In the genomic region with DNA sequence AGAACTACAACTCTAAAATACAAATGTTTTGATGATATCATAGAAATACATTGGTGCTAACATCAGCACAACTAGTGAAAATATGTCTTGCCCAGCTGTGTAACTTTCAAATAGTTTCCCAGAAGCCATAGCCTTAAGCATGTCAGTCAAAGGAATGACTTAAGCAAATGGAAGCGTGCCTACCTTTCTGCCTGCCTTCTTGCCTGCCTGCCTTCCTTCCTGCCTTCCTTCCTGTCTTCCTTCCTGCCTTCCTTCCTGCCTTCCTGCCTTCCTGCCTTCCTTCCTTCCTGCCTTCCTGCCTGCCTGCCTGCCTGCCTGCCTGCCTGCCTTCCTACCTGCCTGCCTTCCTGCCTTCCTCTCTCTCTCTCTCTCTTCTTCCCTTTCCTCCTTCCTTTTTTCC, we compare ENCODE assay signal across 17 cellular contexts.
DNase-seq lines count a peak whose midpoint lies in the region; ATAC-seq and TF ChIP-seq lines count a peak whose summit lies in the region.
"Had no signal": no experiment of that assay in that cellular context is flagged by ENCODE, and none has a peak within 500 bp of the region (broad histone marks: within the 10 kb centered on the region; RNA-seq: fewer than 3 reads in every experiment).

No MANE protein-coding gene starts in this region.

- H3K4me3 ChIP-seq in esophagus squamous epithelium (no peak overlapping the region), neuronal stem cell (ENCODE audit: low read length in 2 of 2) (no peak overlapping the region), uterus (no peak overlapping the region), WERI-Rb-1 (ENCODE audit: low read depth, low read length) (no peak overlapping the region)
- H3K4me3 ChIP-seq: BLaER1 treated with 17β-estradiol and CSF1 and Interleukin-3, amounts not matched to agents 10 nM and 100 nM; GM23338 had no signal

- no peak overlapping the region for H3K4me2 ChIP-seq in neuronal stem cell (ENCODE audit: insufficient read depth, low read length, poor library complexity, severe bottlenecking)
- H3K4me2 ChIP-seq: GM23338 had no signal

- no peak for ATAC-seq in natural killer cell treated with Interleukin-12 subunit alpha and Interleukin-12 subunit beta and Interleukin-15 and Interleukin-18, amount 100 ng/mL, for 72 hours
- no peak for ATAC-seq in natural killer cell
- ATAC-seq: HepG2 had no signal

- no peak overlapping the region for H2BK120ac ChIP-seq in neuronal stem cell (ENCODE audit: low read depth, low read length)

- H3K14ac ChIP-seq in neuronal stem cell (ENCODE audit: low read length), result peak overlapping the region; percentile 59

- no peak overlapping the region for H3K23ac ChIP-seq in neuronal stem cell (ENCODE audit: low read depth, low read length, poor library complexity)

- TF ChIP-seq CTCF in natural killer cell (IDR thresholded peaks at IDR 0.05), result no peak
- no peak for TF ChIP-seq CTCF in esophagus squamous epithelium (IDR thresholded peaks at IDR 0.05)
- TF ChIP-seq CTCF in uterus (IDR thresholded peaks at IDR 0.05), result no peak
- TF ChIP-seq CTCF in WERI-Rb-1 (IDR thresholded peaks at IDR 0.05; ENCODE audit: low read depth, low read length), result no peak

- H3K36me3 ChIP-seq in esophagus squamous epithelium, result no peaks in the 10 kb centered on the region
- no peaks in the 10 kb centered on the region for H3K36me3 ChIP-seq in neuronal stem cell (replicated peaks in 1 of 2; ENCODE audit: control insufficient read depth in 2 of 2, insufficient read depth in 2 of 2, low read length in 2 of 2)
- no peaks in the 10 kb centered on the region for H3K36me3 ChIP-seq in uterus
- H3K36me3 ChIP-seq in WERI-Rb-1, result no peaks in the 10 kb centered on the region
- H3K36me3 ChIP-seq: BLaER1 treated with 17β-estradiol and CSF1 and Interleukin-3, amounts not matched to agents 10 nM and 100 nM had no signal

- H3K36me3 Mint-ChIP-seq in natural killer cell treated with Interleukin-12 subunit alpha and Interleukin-12 subunit beta and Interleukin-15 and Interleukin-18, amount 100 ng/mL, for 72 hours, result peaks cover 10% of the 10 kb centered on the region
- H3K36me3 Mint-ChIP-seq in natural killer cell, result no peaks in the 10 kb centered on the region
- H3K36me3 Mint-ChIP-seq: CD4-positive, CD25-positive, alpha-beta regulatory T cell had no signal

- H2BK5ac ChIP-seq in neuronal stem cell (ENCODE audit: low read length), result no peak overlapping the region

- H3K9me3 Mint-ChIP-seq in natural killer cell treated with Interleukin-12 subunit alpha and Interleukin-12 subunit beta and Interleukin-15 and Interleukin-18, amount 100 ng/mL, for 72 hours, result peaks cover 3% of the 10 kb centered on the region
- no peaks in the 10 kb centered on the region for H3K9me3 Mint-ChIP-seq in natural killer cell
- H3K9me3 Mint-ChIP-seq: GM23338 had no signal

- H3K4me1 ChIP-seq in esophagus squamous epithelium (peaks cover 17 to 85% (median 27%) of the 10 kb centered on the region in 3 donors), neuronal stem cell (ENCODE audit: control insufficient read depth in 2 of 2, insufficient read depth in 1 of 2, low read depth in 1 of 2, low read length in 2 of 2) (peaks cover 0 to 3% of the 10 kb centered on the region in 2 donors), uterus (peaks cover 10 to 11% of the 10 kb centered on the region in 2 donors)

- H3K18ac ChIP-seq in neuronal stem cell (ENCODE audit: low read length), result no peak overlapping the region

- no peak overlapping the region for H2BK12ac ChIP-seq in neuronal stem cell (ENCODE audit: low read length)

- 50 to 86% methylated on average over 1 of the region's 1 CpG for WGBS in esophagus squamous epithelium, 2 donors
- WGBS in neuronal stem cell (ENCODE audit: extremely low coverage in 2 of 2, insufficient read length in 2 of 2, insufficient replicate concordance in 1 of 2), 2 donors, result no CpG with 5 or more reads among the region's 1 CpG

- H3K9me3 ChIP-seq in esophagus squamous epithelium, result no peaks in the 10 kb centered on the region
- no peaks in the 10 kb centered on the region for H3K9me3 ChIP-seq in neuronal stem cell (replicated peaks in 1 of 2; ENCODE audit: control insufficient read depth in 2 of 2, insufficient read depth in 1 of 2, low read depth in 1 of 2, low read length in 2 of 2)
- no peaks in the 10 kb centered on the region for H3K9me3 ChIP-seq in uterus
- no peaks in the 10 kb centered on the region for H3K9me3 ChIP-seq in WERI-Rb-1 (ENCODE audit: severe bottlenecking)
- H3K9me3 ChIP-seq: BLaER1 treated with 17β-estradiol and CSF1 and Interleukin-3, amounts not matched to agents 10 nM and 100 nM had no signal

- no peaks in the 10 kb centered on the region for H3K79me1 ChIP-seq in neuronal stem cell (ENCODE audit: low read depth, low read length)

- H3K4ac ChIP-seq in neuronal stem cell (ENCODE audit: low read length), result no peak overlapping the region

- no peak overlapping the region for H2AFZ ChIP-seq in neuronal stem cell (ENCODE audit: low read length)
- H2AFZ ChIP-seq: GM23338 had no signal

- intact Hi-C loops in natural killer cell (cut with micrococcal nuclease) (no loop called here), esophagus squamous epithelium (cut with DNase I) (no loop called here), uterus (cut with DNase I; ENCODE audit: low total_unique reads) (no loop called here)

- H3K27me3 Mint-ChIP-seq in natural killer cell treated with Interleukin-12 subunit alpha and Interleukin-12 subunit beta and Interleukin-15 and Interleukin-18, amount 100 ng/mL, for 72 hours, result peaks cover 22 to 25% of the 10 kb centered on the region in 2 donors
- H3K27me3 Mint-ChIP-seq in natural killer cell (ENCODE audit: low read depth in 2 of 2), result peaks cover 29 to 47% of the 10 kb centered on the region in 2 donors
- H3K27me3 Mint-ChIP-seq: CD4-positive, CD25-positive, alpha-beta regulatory T cell had no signal

- peaks cover 38% of the 10 kb centered on the region in 2 donors for H3K4me1 Mint-ChIP-seq in natural killer cell treated with Interleukin-12 subunit alpha and Interleukin-12 subunit beta and Interleukin-15 and Interleukin-18, amount 100 ng/mL, for 72 hours (ENCODE audit: low read depth in 2 of 2)
- peaks cover 42% of the 10 kb centered on the region in 2 donors for H3K4me1 Mint-ChIP-seq in natural killer cell

- peak overlapping the region; percentile 52 to 82 for H3K27ac Mint-ChIP-seq in natural killer cell treated with Interleukin-12 subunit alpha and Interleukin-12 subunit beta and Interleukin-15 and Interleukin-18, amount 100 ng/mL, for 72 hours
- H3K27ac Mint-ChIP-seq in natural killer cell, result no peak overlapping the region
- H3K27ac Mint-ChIP-seq: CD4-positive, CD25-positive, alpha-beta regulatory T cell; GM23338 had no signal

- no peak overlapping the region for H3K9ac ChIP-seq in neuronal stem cell (ENCODE audit: low read depth, low read length, poor library complexity)
- H3K9ac ChIP-seq: BLaER1 treated with 17β-estradiol and CSF1 and Interleukin-3, amounts not matched to agents 10 nM and 100 nM had no signal

- no peak for DNase-seq in natural killer cell treated with Interleukin-12 subunit alpha and Interleukin-12 subunit beta and Interleukin-15 and Interleukin-18, amount 100 ng/mL, for 72 hours (ENCODE audit: low spot score)
- DNase-seq in natural killer cell, result no peak
- no peak for DNase-seq in esophagus squamous epithelium (lab: John Stamatoyannopoulos, UW)
- no peak for DNase-seq in neuronal stem cell (ENCODE audit: low spot score)
- DNase-seq in uterus, result no peak
- no peak for DNase-seq in OCI-M1 (lab: John Stamatoyannopoulos, UW)
- DNase-seq in WERI-Rb-1, result no peak
- no peak for DNase-seq in COLO668 (lab: John Stamatoyannopoulos, UW; ENCODE audit: unreplicated experiment)
- DNase-seq: ACHN; CD4-positive, CD25-positive, alpha-beta regulatory T cell; DND-41; GDM1; H7 had no signal

- no peak overlapping the region for H4K91ac ChIP-seq in neuronal stem cell (ENCODE audit: low read depth, low read length, poor library complexity)

- H3K27me3 ChIP-seq in esophagus squamous epithelium (no peaks in the 10 kb centered on the region), neuronal stem cell (ENCODE audit: control insufficient read depth in 3 of 3, insufficient read depth in 3 of 3, low read depth in 1 of 3, low read length in 3 of 3) (no peaks in the 10 kb centered on the region), uterus (no peaks in the 10 kb centered on the region), WERI-Rb-1 (ENCODE audit: insufficient read depth, low read depth, severe bottlenecking) (no peaks in the 10 kb centered on the region)

- no peak overlapping the region for H4K8ac ChIP-seq in neuronal stem cell (ENCODE audit: low read depth, low read length)

- no peak overlapping the region for H2AK5ac ChIP-seq in neuronal stem cell (ENCODE audit: low read depth, low read length)

- TF ChIP-seq POLR2A in esophagus squamous epithelium (IDR thresholded peaks at IDR 0.05) (no peak), uterus (IDR thresholded peaks at IDR 0.05) (no peak)

- no peak overlapping the region for H2BK15ac ChIP-seq in neuronal stem cell (ENCODE audit: low read length)

- peak overlapping the region in 3 of 4 donors; percentile 38 to 84 (median 64) for H3K27ac ChIP-seq in esophagus squamous epithelium
- no peak overlapping the region for H3K27ac ChIP-seq in neuronal stem cell (replicated peaks; ENCODE audit: low read length)
- peak overlapping the region; percentile 48 to 68 for H3K27ac ChIP-seq in uterus
- no peak overlapping the region for H3K27ac ChIP-seq in WERI-Rb-1
- H3K27ac ChIP-seq: 22Rv1; BLaER1 treated with 17β-estradiol and CSF1 and Interleukin-3, amounts not matched to agents 10 nM and 100 nM had no signal

- peak overlapping the region; percentile 26 for H3K4me3 Mint-ChIP-seq in natural killer cell treated with Interleukin-12 subunit alpha and Interleukin-12 subunit beta and Interleukin-15 and Interleukin-18, amount 100 ng/mL, for 72 hours
- H3K4me3 Mint-ChIP-seq in natural killer cell, result no peak overlapping the region
- H3K4me3 Mint-ChIP-seq: CD4-positive, CD25-positive, alpha-beta regulatory T cell; GM23338 had no signal

Comparison
In these comparisons a context has a peak if more than half of its experiments do, and no peak if none do; other contexts are left out.
1. H3K27ac Mint-ChIP-seq: peak in natural killer cell treated with Interleukin-12 subunit alpha and Interleukin-12 subunit beta and Interleukin-15 and Interleukin-18, amount 100 ng/mL, for 72 hours (2 of 2); none in natural killer cell (0 of 2).
2. H3K27ac ChIP-seq: peak in esophagus squamous epithelium (3 of 4) and uterus (2 of 2); none in neuronal stem cell (single experiment) and WERI-Rb-1 (single experiment).